In the genomic region with DNA sequence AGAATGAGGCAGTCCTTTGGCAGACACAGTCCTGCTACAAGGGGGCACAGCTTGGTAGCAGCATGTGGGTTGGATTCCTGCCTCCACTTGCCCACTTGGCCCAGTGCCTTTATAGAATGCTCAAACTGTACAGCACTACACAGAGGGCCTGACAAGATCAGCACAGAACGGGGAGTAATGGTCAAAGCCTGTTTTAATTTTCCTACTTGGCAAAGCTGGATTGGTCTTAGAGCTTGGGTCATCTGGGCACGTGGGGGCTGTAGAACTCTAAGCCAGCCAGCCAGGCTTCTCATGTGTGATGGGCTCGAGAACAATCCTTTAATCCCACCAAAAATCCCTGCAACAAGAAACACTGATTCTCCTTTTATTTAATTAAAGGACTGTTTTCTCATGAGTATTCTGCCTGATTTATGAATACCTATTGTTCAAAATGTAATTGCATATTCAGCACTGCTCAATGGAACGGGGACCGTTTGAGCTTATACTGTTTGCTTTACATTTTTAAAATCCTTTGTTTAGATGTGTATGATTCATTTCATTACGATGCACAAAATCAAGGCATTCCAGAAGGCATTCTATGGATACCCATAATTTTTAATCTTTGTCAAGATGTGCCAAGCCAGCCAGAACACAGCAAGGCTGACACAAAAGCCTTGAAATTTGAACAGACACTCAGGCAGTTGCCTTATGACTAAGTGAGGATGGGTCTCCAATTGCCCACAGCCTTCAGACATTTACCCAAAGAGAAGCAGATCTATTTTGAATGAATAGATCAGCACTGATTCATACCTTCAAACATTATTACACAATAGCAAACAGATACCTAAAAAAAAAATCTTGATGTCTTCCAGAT, we compare ENCODE assay signal across 17 cellular contexts.
DNase-seq lines count a peak whose midpoint lies in the region; ATAC-seq, FAIRE-seq and TF ChIP-seq lines count a peak whose summit lies in the region.
"Had no signal": no experiment of that assay in that cellular context is flagged by ENCODE, and none has a peak within 500 bp of the region (broad histone marks: within the 10 kb centered on the region; RNA-seq: fewer than 3 reads in every experiment).

No MANE protein-coding gene starts in this region.

- H3K4me3 Mint-ChIP-seq in astrocyte (ENCODE audit: unreplicated experiment): no peak overlapping the region
- no peak overlapping the region for H3K4me3 Mint-ChIP-seq in neural crest cell
- no peak overlapping the region for H3K4me3 Mint-ChIP-seq in stimulated activated memory B cell treated with anti-CD40 and anti-IgM and Interleukin-4, amounts not matched to agents 10 μg/mL and 1 μg/mL and 100 μg/mL, for 72 hours
- H3K4me3 Mint-ChIP-seq: natural killer cell treated with Interleukin-12 subunit alpha and Interleukin-12 subunit beta and Interleukin-15 and Interleukin-18, amount 100 ng/mL, for 72 hours had no signal

- H3K4me3 ChIP-seq in astrocyte (ENCODE audit: insufficient read depth, low read depth, low read length) (no peak overlapping the region), BE2C (ENCODE audit: low read depth, low read length) (no peak overlapping the region)
- H3K4me3 ChIP-seq: body of pancreas, K562 had no signal

- no peak for ATAC-seq in GM19395 (IDR thresholded peaks at IDR 0.05; ENCODE audit: unreplicated experiment)
- no peak for ATAC-seq in stimulated activated memory B cell treated with anti-CD40 and anti-IgM and Interleukin-4, amounts not matched to agents 10 μg/mL and 1 μg/mL and 100 μg/mL, for 72 hours
- ATAC-seq: body of pancreas; K562; natural killer cell treated with Interleukin-12 subunit alpha and Interleukin-12 subunit beta and Interleukin-15 and Interleukin-18, amount 100 ng/mL, for 72 hours had no signal

- H3K9me3 ChIP-seq in astrocyte (ENCODE audit: insufficient read depth, low read depth, low read length) (no peaks in the 10 kb centered on the region), BE2C (no peaks in the 10 kb centered on the region)
- H3K9me3 ChIP-seq: body of pancreas had no signal

- H3K27me3 ChIP-seq in astrocyte (ENCODE audit: insufficient read depth, low read length) (no peaks in the 10 kb centered on the region), BE2C (no peaks in the 10 kb centered on the region)
- H3K27me3 ChIP-seq: body of pancreas had no signal

- peak; percentile 94 for TF ChIP-seq EP300 in Ishikawa (IDR thresholded peaks at IDR 0.05; ENCODE audit: borderline replicate concordance)

- H3K36me3 ChIP-seq in astrocyte (ENCODE audit: insufficient read depth, low read length) (no peaks in the 10 kb centered on the region), BE2C (no peaks in the 10 kb centered on the region)

- DNase-seq in DMS 273 treated with DMSO at 0.1 percent for 48 hours (lab: John Stamatoyannopoulos, UW): peak; percentile 30
- peak; percentile 59 for DNase-seq in astrocyte (ENCODE audit: low read depth)
- DNase-seq in neural crest cell (ENCODE audit: low read depth, low spot score): no peak
- no peak for DNase-seq in BE2C
- DNase-seq in stimulated activated CD4-positive, alpha-beta T cell treated with anti-CD3 and anti-CD28 coated beads, Interleukin-4, amount 100 ng/mL, for 1 hour: no peak
- DNase-seq: activated gamma-delta T cell, body of pancreas, DMS53, H7, NCI-H1105 treated with DMSO at 0.1 percent for 48 hours, NCI-H345, retina had no signal

- TF ChIP-seq RAD21 in Ishikawa (IDR thresholded peaks at IDR 0.05; ENCODE audit: low read depth): no peak; the same call in 1 of the 2 replicates

- H3K4me1 ChIP-seq in astrocyte (ENCODE audit: insufficient read depth, low read length) (peaks cover 29% of the 10 kb centered on the region), BE2C (no peaks in the 10 kb centered on the region)
- H3K4me1 ChIP-seq: body of pancreas had no signal

- FAIRE-seq in astrocyte (lab: Jason Lieb, UNC): no peak
- FAIRE-seq: K562 had no signal

- H2AFZ ChIP-seq in astrocyte (ENCODE audit: low read depth, low read length): no peak overlapping the region

- no peaks in the 10 kb centered on the region for H4K20me1 ChIP-seq in astrocyte (ENCODE audit: insufficient read depth, low read length)

- no peaks in the 10 kb centered on the region for H3K9me3 Mint-ChIP-seq in astrocyte (ENCODE audit: unreplicated experiment)
- peaks cover 3% of the 10 kb centered on the region for H3K9me3 Mint-ChIP-seq in neural crest cell
- H3K9me3 Mint-ChIP-seq in stimulated activated memory B cell treated with anti-CD40 and anti-IgM and Interleukin-4, amounts not matched to agents 10 μg/mL and 1 μg/mL and 100 μg/mL, for 72 hours: no peaks in the 10 kb centered on the region
- H3K9me3 Mint-ChIP-seq: natural killer cell treated with Interleukin-12 subunit alpha and Interleukin-12 subunit beta and Interleukin-15 and Interleukin-18, amount 100 ng/mL, for 72 hours had no signal

- peak overlapping the region; percentile 1 for H3K27ac ChIP-seq in astrocyte (ENCODE audit: low read depth, low read length)
- H3K27ac ChIP-seq: body of pancreas had no signal

- peak overlapping the region; percentile 10 for H3K4me2 ChIP-seq in astrocyte (ENCODE audit: low read length)

- no peak overlapping the region for H3K9ac ChIP-seq in astrocyte (ENCODE audit: low read length)

- H3K4me1 Mint-ChIP-seq in astrocyte (ENCODE audit: low read depth, unreplicated experiment) (peaks cover 17% of the 10 kb centered on the region), neural crest cell (peaks cover 13% of the 10 kb centered on the region)
- H3K4me1 Mint-ChIP-seq in stimulated activated memory B cell treated with anti-CD40 and anti-IgM and Interleukin-4, amounts not matched to agents 10 μg/mL and 1 μg/mL and 100 μg/mL, for 72 hours: peaks cover 22% of the 10 kb centered on the region

- H3K79me2 ChIP-seq in astrocyte (ENCODE audit: insufficient read depth, low read length): no peaks in the 10 kb centered on the region

- H3K36me3 Mint-ChIP-seq in astrocyte (ENCODE audit: low read depth, unreplicated experiment): no peaks in the 10 kb centered on the region
- no peaks in the 10 kb centered on the region for H3K36me3 Mint-ChIP-seq in neural crest cell (ENCODE audit: low read depth)
- no peaks in the 10 kb centered on the region for H3K36me3 Mint-ChIP-seq in stimulated activated memory B cell treated with anti-CD40 and anti-IgM and Interleukin-4, amounts not matched to agents 10 μg/mL and 1 μg/mL and 100 μg/mL, for 72 hours
- H3K36me3 Mint-ChIP-seq: natural killer cell treated with Interleukin-12 subunit alpha and Interleukin-12 subunit beta and Interleukin-15 and Interleukin-18, amount 100 ng/mL, for 72 hours had no signal

- TF ChIP-seq CTCF in astrocyte (IDR thresholded peaks at IDR 0.05; ENCODE audit: insufficient read depth, low read depth, low read length) (no peak), neural crest cell (conservative IDR thresholded peaks at IDR 0.05) (no peak), BE2C (IDR thresholded peaks at IDR 0.05; ENCODE audit: low read depth, low read length) (no peak)

- no peaks in the 10 kb centered on the region for H3K27me3 Mint-ChIP-seq in astrocyte (ENCODE audit: low read depth, unreplicated experiment)
- no peaks in the 10 kb centered on the region for H3K27me3 Mint-ChIP-seq in neural crest cell (ENCODE audit: low read depth)
- H3K27me3 Mint-ChIP-seq in stimulated activated memory B cell treated with anti-CD40 and anti-IgM and Interleukin-4, amounts not matched to agents 10 μg/mL and 1 μg/mL and 100 μg/mL, for 72 hours: peaks cover 37% of the 10 kb centered on the region

- H3K27ac Mint-ChIP-seq in astrocyte (ENCODE audit: unreplicated experiment) (no peak overlapping the region), neural crest cell (ENCODE audit: unreplicated experiment) (peak overlapping the region; percentile 84)
- H3K27ac Mint-ChIP-seq in stimulated activated memory B cell treated with anti-CD40 and anti-IgM and Interleukin-4, amounts not matched to agents 10 μg/mL and 1 μg/mL and 100 μg/mL, for 72 hours: no peak overlapping the region
- H3K27ac Mint-ChIP-seq: natural killer cell treated with Interleukin-12 subunit alpha and Interleukin-12 subunit beta and Interleukin-15 and Interleukin-18, amount 100 ng/mL, for 72 hours had no signal

TF ChIP-seq in Ishikawa, 13 proteins besides CTCF, POLR2A, EP300 and RAD21:
- TF ChIP-seq NFIC (IDR thresholded peaks at IDR 0.05) (peak; percentile 75), TEAD4 (IDR thresholded peaks at IDR 0.05) (peak; percentile 87), ZBTB7A (IDR thresholded peaks at IDR 0.05; ENCODE audit: low read depth) (0 out of 2 replicates have a peak, but pooled peaks have one; percentile 28), FOXM1 (IDR thresholded peaks at IDR 0.05; ENCODE audit: borderline replicate concordance, low read depth) (peak; percentile 95), CEBPB (IDR thresholded peaks at IDR 0.05) (no peak), TCF12 (IDR thresholded peaks at IDR 0.05; ENCODE audit: low read depth) (peak; percentile 86), CREB1 (IDR thresholded peaks at IDR 0.05; ENCODE audit: low read depth) (no peak)
- TF ChIP-seq, protein P1, sequence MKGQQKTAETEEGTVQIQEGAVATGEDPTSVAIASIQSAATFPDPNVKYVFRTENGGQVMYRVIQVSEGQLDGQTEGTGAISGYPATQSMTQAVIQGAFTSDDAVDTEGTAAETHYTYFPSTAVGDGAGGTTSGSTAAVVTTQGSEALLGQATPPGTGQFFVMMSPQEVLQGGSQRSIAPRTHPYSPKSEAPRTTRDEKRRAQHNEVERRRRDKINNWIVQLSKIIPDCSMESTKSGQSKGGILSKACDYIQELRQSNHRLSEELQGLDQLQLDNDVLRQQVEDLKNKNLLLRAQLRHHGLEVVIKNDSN (IDR thresholded peaks at IDR 0.05): peak; percentile 56; the same call in 1 of the 2 replicates
- TF ChIP-seq, protein P2, sequence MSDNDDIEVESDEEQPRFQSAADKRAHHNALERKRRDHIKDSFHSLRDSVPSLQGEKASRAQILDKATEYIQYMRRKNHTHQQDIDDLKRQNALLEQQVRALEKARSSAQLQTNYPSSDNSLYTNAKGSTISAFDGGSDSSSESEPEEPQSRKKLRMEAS (IDR thresholded peaks at IDR 0.05): peak; percentile 49
TF ChIP-seq in Ishikawa: peak in this region for 7.

Comparison
In these comparisons a context has a peak if more than half of its experiments do, and no peak if none do; other contexts are left out.
1. DNase-seq: peak in DMS 273 treated with DMSO at 0.1 percent for 48 hours (single experiment) and astrocyte (single experiment); none in neural crest cell (single experiment), BE2C (single experiment) and stimulated activated CD4-positive, alpha-beta T cell treated with anti-CD3 and anti-CD28 coated beads, Interleukin-4, amount 100 ng/mL, for 1 hour (single experiment).